Comparison of ENCODE assay signal across 17 cellular contexts in genomic region chr14:67486890-67487289, GRCh38. TPM values are rescaled to one million over a fixed set of nuclear protein-coding genes. Genes with fewer than 3 reads are reported as not detected.
DNase-seq lines count a peak whose midpoint lies in the region; ATAC-seq, FAIRE-seq and TF ChIP-seq lines count a peak whose summit lies in the region.
"Had no signal": no experiment of that assay in that cellular context is flagged by ENCODE, and none has a peak within 500 bp of the region (broad histone marks: within the 10 kb centered on the region; RNA-seq: fewer than 3 reads in every experiment).

No MANE protein-coding gene starts in this region.

- no peak for DNase-seq in CD8-positive, alpha-beta memory T cell
- DNase-seq in bronchial epithelial cell (ENCODE audit: low read depth) (no peak), mesendoderm (no peak), KBM-7 (no peak), SIG-M5 (lab: John Stamatoyannopoulos, UW) (no peak)
- DNase-seq: activated CD4-positive, alpha-beta T cell treated with anti-CD3 and anti-CD28 coated beads for 4 hours; cortex of kidney; DND-41; HFFc6; NCI-H2081 treated with DMSO at 0.1 percent for 48 hours; PC-3; stimulated activated CD4-positive, alpha-beta T cell treated with anti-CD3 and anti-CD28 coated beads, Interleukin-1b, Interleukin-23, amount 100 ng/mL, for 48 hours had no signal

- H3K36me3 ChIP-seq in BLaER1 (no peaks in the 10 kb centered on the region), bronchial epithelial cell (ENCODE audit: control insufficient read depth, insufficient read depth, low read length) (no peaks in the 10 kb centered on the region), mesendoderm (ENCODE audit: control insufficient read depth, insufficient read depth, low read length) (no peaks in the 10 kb centered on the region)
- H3K36me3 ChIP-seq in CD8-positive, alpha-beta memory T cell (ENCODE audit: insufficient read depth, low read length) = peaks cover 26% of the 10 kb centered on the region
- H3K36me3 ChIP-seq: breast epithelium had no signal

- peaks cover 8% of the 10 kb centered on the region; the same call in 1 of the 2 replicates for H3K9me3 ChIP-seq in BLaER1
- no peaks in the 10 kb centered on the region for H3K9me3 ChIP-seq in CD8-positive, alpha-beta memory T cell (ENCODE audit: low read length)
- H3K9me3 ChIP-seq: breast epithelium had no signal

- peaks cover 75% of the 10 kb centered on the region for H3K4me1 ChIP-seq in BLaER1
- H3K4me1 ChIP-seq in CD8-positive, alpha-beta memory T cell (ENCODE audit: insufficient read depth, low read length) = peaks cover 45% of the 10 kb centered on the region
- H3K4me1 ChIP-seq in mesendoderm (ENCODE audit: control insufficient read depth, low read depth, low read length) = peaks cover 6% of the 10 kb centered on the region
- H3K4me1 ChIP-seq: breast epithelium had no signal

- peak overlapping the region in 7 of 8 donors; percentile 36 to 100 (median 97) for H3K27ac Mint-ChIP-seq in CD8-positive, alpha-beta memory T cell
- H3K27ac Mint-ChIP-seq: HFFc6 had no signal

- no peak overlapping the region for H3K18ac ChIP-seq in mesendoderm (ENCODE audit: low read length)

- no peak overlapping the region for H2BK5ac ChIP-seq in mesendoderm (ENCODE audit: low read length)

- no peak overlapping the region for H4K8ac ChIP-seq in mesendoderm (ENCODE audit: low read depth, low read length)

- no peak overlapping the region for H3K56ac ChIP-seq in mesendoderm (ENCODE audit: low read length)

- peaks cover 65 to 91% (median 69%) of the 10 kb centered on the region in 3 donors for H3K4me1 Mint-ChIP-seq in CD8-positive, alpha-beta memory T cell

- H3K27me3 Mint-ChIP-seq in CD8-positive, alpha-beta memory T cell = no peaks in the 10 kb centered on the region

- no peak for TF ChIP-seq CTCF in bronchial epithelial cell (IDR thresholded peaks at IDR 0.05; ENCODE audit: insufficient read depth, low read length, severe bottlenecking)

- H3K27ac ChIP-seq in BLaER1 = no peak overlapping the region; the same call in 1 of the 2 replicates
- H3K27ac ChIP-seq in CD8-positive, alpha-beta memory T cell (ENCODE audit: low read depth, low read length) = no peak overlapping the region
- H3K27ac ChIP-seq in mesendoderm (ENCODE audit: low read depth, low read length) = no peak overlapping the region
- H3K27ac ChIP-seq: breast epithelium had no signal

- peak; percentile 36 for FAIRE-seq in bronchial epithelial cell (lab: Jason Lieb, UNC)
- FAIRE-seq: GM12892 had no signal

- H3K27me3 ChIP-seq in BLaER1 (no peaks in the 10 kb centered on the region), bronchial epithelial cell (ENCODE audit: control insufficient read depth, insufficient read depth, low read length) (no peaks in the 10 kb centered on the region), mesendoderm (ENCODE audit: insufficient read depth, low read length, poor library complexity) (no peaks in the 10 kb centered on the region)
- H3K27me3 ChIP-seq in CD8-positive, alpha-beta memory T cell (ENCODE audit: insufficient read depth, low read length, poor library complexity, severe bottlenecking) = no peaks in the 10 kb centered on the region
- H3K27me3 ChIP-seq: breast epithelium had no signal

- no peak overlapping the region for H3K23ac ChIP-seq in mesendoderm (ENCODE audit: low read length)

- peaks cover 3 to 62% (median 13%) of the 10 kb centered on the region in 3 donors for H3K36me3 Mint-ChIP-seq in CD8-positive, alpha-beta memory T cell

- H3K9me3 Mint-ChIP-seq in CD8-positive, alpha-beta memory T cell = no peaks in the 10 kb centered on the region
- H3K9me3 Mint-ChIP-seq: HFFc6 had no signal

- no peak overlapping the region for H4K5ac ChIP-seq in mesendoderm (ENCODE audit: low read length)

- CTCF ChIA-PET in CD8-positive, alpha-beta memory T cell (lab: Charles Lee) = interaction anchor here (0.9 to 1.4 kb wide), 2 partner anchors 77 to 84 kb away, joined by 3 to 6 read pairs; no protein-coding TSS in a partner anchor

- in situ Hi-C loops in KBM-7 (cut with MboI; ENCODE audit: low pct_unique_long_range_greater_than_20kb, low sequenced_read_pairs) = no loop called here

- H2BK120ac ChIP-seq in mesendoderm (ENCODE audit: low read depth, low read length) = no peak overlapping the region

- H3K79me1 ChIP-seq in mesendoderm (ENCODE audit: low read length) = no peaks in the 10 kb centered on the region

- no peak for ATAC-seq in HG02610 (IDR thresholded peaks at IDR 0.05; ENCODE audit: unreplicated experiment)
- ATAC-seq in HG03565 (IDR thresholded peaks at IDR 0.05; ENCODE audit: unreplicated experiment) = no peak
- ATAC-seq: PC-3 had no signal

- H4K20me1 ChIP-seq in BLaER1 = no peaks in the 10 kb centered on the region

- H3K4ac ChIP-seq in mesendoderm (ENCODE audit: low read depth, low read length) = no peak overlapping the region

- no peak overlapping the region for H3K9ac ChIP-seq in BLaER1
- H3K9ac ChIP-seq in mesendoderm (ENCODE audit: low read length) = no peak overlapping the region

- H3K4me2 ChIP-seq in BLaER1 = peak overlapping the region; percentile 88
- H3K4me2 ChIP-seq in mesendoderm (ENCODE audit: low read length) = no peak overlapping the region

- WGBS in mesendoderm (ENCODE audit: extremely low coverage, insufficient coverage, low lambda C conversion rate) = no CpG with 5 or more reads among the region's 4 CpGs

- POLR2A ChIA-PET in CD8-positive, alpha-beta memory T cell (lab: Charles Lee) = interaction anchor here (0.8 kb wide), 1 partner anchor 29 kb away, joined by 3 read pairs; no protein-coding TSS in a partner anchor

- H3K4me3 ChIP-seq in BLaER1 (no peak overlapping the region), bronchial epithelial cell (ENCODE audit: low read depth, low read length) (no peak overlapping the region), mesendoderm (ENCODE audit: low read length) (no peak overlapping the region)
- peak overlapping the region; percentile 95 for H3K4me3 ChIP-seq in CD8-positive, alpha-beta memory T cell (ENCODE audit: low read length)
- H3K4me3 ChIP-seq: breast epithelium had no signal

- peak overlapping the region in 5 of 7 donors; percentile 97 to 100 (median 99) for H3K4me3 Mint-ChIP-seq in CD8-positive, alpha-beta memory T cell
- H3K4me3 Mint-ChIP-seq: HFFc6 had no signal

- H3K79me2 ChIP-seq in mesendoderm (ENCODE audit: control insufficient read depth, insufficient read depth, low read length) = no peaks in the 10 kb centered on the region

- H2AK5ac ChIP-seq in mesendoderm (ENCODE audit: low read length) = peak overlapping the region; percentile 24

- H2BK15ac ChIP-seq in mesendoderm (replicated peaks; ENCODE audit: low read depth) = no peak overlapping the region

RNA-seq across cellular contexts. Expression of gene TMEM229B, which starts 1.6 kb away (rescaled TPM):
- total RNA-seq in CD8-positive, alpha-beta memory T cell = 1 to 10 TPM; 3.2 to 4.4 TPM
- 34.4 TPM for polyA plus RNA-seq in CD8-positive, alpha-beta memory T cell
- total RNA-seq in bronchial epithelial cell = 0.26 and 1.2 TPM in 2 replicates
- 0.97 TPM for polyA plus RNA-seq in mesendoderm (2013, experiment 1 of 2)
- polyA plus RNA-seq in mesendoderm (2013, experiment 2 of 2) = 1.0 TPM
- total RNA-seq: PC-3 had no signal

RNA-seq across cellular contexts. Expression of gene PLEKHH1, which starts 46.2 kb away (rescaled TPM):
- total RNA-seq in CD8-positive, alpha-beta memory T cell = under 1 TPM; 0.77 to 0.86 TPM
- polyA plus RNA-seq in CD8-positive, alpha-beta memory T cell = not detected
- total RNA-seq in bronchial epithelial cell = 4.4 and 4.7 TPM in 2 replicates
- polyA plus RNA-seq in mesendoderm (2013, experiment 1 of 2) = 9.7 TPM
- polyA plus RNA-seq in mesendoderm (2013, experiment 2 of 2) = 10.1 TPM
